In the genomic region with DNA sequence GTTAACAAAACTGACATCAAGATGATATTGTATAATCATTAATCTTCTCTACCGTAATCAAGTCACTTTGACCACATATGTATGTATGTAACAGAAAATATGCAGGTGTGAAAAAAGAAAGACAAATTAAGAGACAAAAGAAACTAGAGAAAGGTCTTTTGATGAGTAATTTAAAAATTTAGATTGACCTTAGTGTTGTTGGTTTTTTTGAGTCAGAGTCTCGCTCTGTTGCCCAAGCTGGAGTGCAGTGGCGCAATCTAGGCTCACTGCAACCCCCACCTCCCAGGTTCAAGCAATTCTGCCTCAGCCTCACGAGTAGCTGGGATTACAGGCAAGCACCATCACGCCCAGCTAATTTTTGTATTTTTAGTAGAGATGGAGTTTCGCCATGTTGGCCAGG, we compare ENCODE assay signal across 8 cellular contexts.
DNase-seq lines count a peak whose midpoint lies in the region; ATAC-seq and TF ChIP-seq lines count a peak whose summit lies in the region.
"Not testable (repeated sequence)": the region's sequence is repeated elsewhere in the genome, so short reads cannot be mapped to it uniquely, and the experiment has no call there.

No MANE protein-coding gene starts in this region.

- not testable (repeated sequence) for H3K27ac Mint-ChIP-seq in activated CD8-positive, alpha-beta T cell treated with anti-CD3 and anti-CD28 coated beads for 36 hours
- peak overlapping the region; percentile 50 for H3K27ac Mint-ChIP-seq in osteocyte (ENCODE audit: unreplicated experiment)

- peaks cover 33% of the 10 kb centered on the region for H3K36me3 Mint-ChIP-seq in activated CD8-positive, alpha-beta T cell treated with anti-CD3 and anti-CD28 coated beads for 36 hours (ENCODE audit: low read depth)
- not testable (repeated sequence) for H3K36me3 Mint-ChIP-seq in osteocyte (ENCODE audit: unreplicated experiment)

- intact Hi-C loops in activated CD8-positive, alpha-beta T cell treated with anti-CD3 and anti-CD28 coated beads for 36 hours (cut with micrococcal nuclease): not testable (repeated sequence)

- H3K4me1 Mint-ChIP-seq in activated CD8-positive, alpha-beta T cell treated with anti-CD3 and anti-CD28 coated beads for 36 hours (ENCODE audit: low read depth): peaks cover 11% of the 10 kb centered on the region
- peaks cover 30% of the 10 kb centered on the region for H3K4me1 Mint-ChIP-seq in osteocyte (ENCODE audit: unreplicated experiment)

- ATAC-seq in GM18499 (IDR thresholded peaks at IDR 0.05; ENCODE audit: insufficient read depth, unreplicated experiment): peak; percentile 82
- ATAC-seq in GM19023 (IDR thresholded peaks at IDR 0.05; ENCODE audit: unreplicated experiment): peak; percentile 89
- ATAC-seq in GM21367 (IDR thresholded peaks at IDR 0.05; ENCODE audit: unreplicated experiment): peak; percentile 72
- ATAC-seq in HG02610 (IDR thresholded peaks at IDR 0.05; ENCODE audit: unreplicated experiment): peak; percentile 89
- ATAC-seq in HG03064 (IDR thresholded peaks at IDR 0.05; ENCODE audit: low read depth, unreplicated experiment): peak; percentile 95
- peak; percentile 90 for ATAC-seq in HG03442 (IDR thresholded peaks at IDR 0.05; ENCODE audit: unreplicated experiment)
- ATAC-seq in activated CD8-positive, alpha-beta T cell treated with anti-CD3 and anti-CD28 coated beads for 36 hours: peak; percentile 64

- POLR2A ChIA-PET in activated CD8-positive, alpha-beta T cell treated with anti-CD3 and anti-CD28 coated beads for 36 hours (lab: Charles Lee): not testable (repeated sequence)

- H3K4me3 Mint-ChIP-seq in activated CD8-positive, alpha-beta T cell treated with anti-CD3 and anti-CD28 coated beads for 36 hours; osteocyte (ENCODE audit: unreplicated experiment): not testable (repeated sequence)

- peak; percentile 40 for DNase-seq in activated CD8-positive, alpha-beta T cell treated with anti-CD3 and anti-CD28 coated beads for 36 hours
- DNase-seq in osteocyte (ENCODE audit: extremely low spot score, unreplicated experiment): not testable (repeated sequence)

- not testable (repeated sequence) for TF ChIP-seq CTCF in activated CD8-positive, alpha-beta T cell treated with anti-CD3 and anti-CD28 coated beads for 36 hours (IDR thresholded peaks at IDR 0.05); osteocyte (IDR thresholded peaks at IDR 0.05)

- not testable (repeated sequence) for H3K9me3 Mint-ChIP-seq in activated CD8-positive, alpha-beta T cell treated with anti-CD3 and anti-CD28 coated beads for 36 hours; osteocyte (ENCODE audit: unreplicated experiment)

- CTCF ChIA-PET in activated CD8-positive, alpha-beta T cell treated with anti-CD3 and anti-CD28 coated beads for 36 hours (lab: Charles Lee): not testable (repeated sequence)

- H3K27me3 Mint-ChIP-seq in activated CD8-positive, alpha-beta T cell treated with anti-CD3 and anti-CD28 coated beads for 36 hours; osteocyte (ENCODE audit: unreplicated experiment): not testable (repeated sequence)
